Comparison of ENCODE assay signal across 1 cellular context in genomic region chr10:79397575-79398303, GRCh38.
TF ChIP-seq lines count a peak whose summit lies in the region.

No MANE protein-coding gene starts in this region.

TF ChIP-seq in neural cell, 6 proteins besides CTCF, POLR2A, EP300 and RAD21:
- TF ChIP-seq REST (IDR thresholded peaks at IDR 0.05; ENCODE audit: borderline replicate concordance) (no peak), TAF1 (IDR thresholded peaks at IDR 0.05; ENCODE audit: low read depth) (no peak), POLR2AphosphoS5 (IDR thresholded peaks at IDR 0.05) (no peak), EZH2 (IDR thresholded peaks at IDR 0.05; ENCODE audit: borderline replicate concordance, insufficient read depth, low read length, poor library complexity, severe bottlenecking) (no peak), SMC3 (conservative IDR thresholded peaks at IDR 0.05; ENCODE audit: poor library complexity) (no peak), MXI1 (conservative IDR thresholded peaks at IDR 0.05; ENCODE audit: poor library complexity, severe bottlenecking) (no peak)
